26 cellular contexts compared by ENCODE assay signal in genomic region chr3:60120245-60120644, GRCh38.
DNase-seq lines count a peak whose midpoint lies in the region; ATAC-seq, FAIRE-seq and TF ChIP-seq lines count a peak whose summit lies in the region.
"Had no signal": no experiment of that assay in that cellular context is flagged by ENCODE, and none has a peak within 500 bp of the region (broad histone marks: within the 10 kb centered on the region; RNA-seq: fewer than 3 reads in every experiment).

No MANE protein-coding gene starts in this region.

- H3K9me3 Mint-ChIP-seq in neural progenitor cell = no peaks in the 10 kb centered on the region
- H3K9me3 Mint-ChIP-seq: CD14-positive monocyte; CD4-positive, alpha-beta T cell; CD8-positive, alpha-beta memory T cell had no signal

- no peaks in the 10 kb centered on the region for H3F3A ChIP-seq in neural progenitor cell (ENCODE audit: low read depth)

- TF ChIP-seq CTCF in HepG2 (CRISPR knock-in tag; IDR thresholded peaks at IDR 0.05) = no peak
- TF ChIP-seq CTCF in right lobe of liver (IDR thresholded peaks at IDR 0.05) = no peak
- no peak for TF ChIP-seq CTCF in K562 (IDR thresholded peaks at IDR 0.05 in 2 of 3, conservative IDR thresholded peaks at IDR 0.05 in 1 of 3; ENCODE audit: insufficient read depth in 2 of 3, low read depth in 1 of 3, low read length in 3 of 3)
- no peak for TF ChIP-seq CTCF in neural progenitor cell (IDR thresholded peaks at IDR 0.05)

- H3K9ac ChIP-seq in HepG2 (ENCODE audit: insufficient read depth, low read depth, low read length) (no peak overlapping the region), K562 (ENCODE audit: insufficient read depth in 1 of 2, low read depth in 2 of 2, low read length in 2 of 2) (no peak overlapping the region), neural progenitor cell (no peak overlapping the region)
- H3K9ac ChIP-seq: BLaER1 treated with 17β-estradiol and CSF1 and Interleukin-3, amounts not matched to agents 10 nM and 100 nM; GM23248 had no signal

- H3K36me3 ChIP-seq in HepG2 (replicated peaks in 1 of 2; ENCODE audit: control insufficient read depth in 1 of 2, insufficient read depth in 2 of 2, low read length in 2 of 2) (no peaks in the 10 kb centered on the region), right lobe of liver (no peaks in the 10 kb centered on the region), K562 (ENCODE audit: control insufficient read depth, insufficient read depth, low read length) (no peaks in the 10 kb centered on the region), neural progenitor cell (no peaks in the 10 kb centered on the region)
- H3K36me3 ChIP-seq: BE2C; BLaER1 treated with 17β-estradiol and CSF1 and Interleukin-3, amounts not matched to agents 10 nM and 100 nM had no signal

- no peak overlapping the region for H3K27ac ChIP-seq in HepG2 (ENCODE audit: extremely low read length, insufficient read depth, low read length)
- H3K27ac ChIP-seq in right lobe of liver = no peak overlapping the region
- H3K27ac ChIP-seq in K562 (ENCODE audit: extremely low read depth, low read depth, low read length) = no peak overlapping the region
- H3K27ac ChIP-seq in neural progenitor cell = no peak overlapping the region
- H3K27ac ChIP-seq: 22Rv1; BLaER1 treated with 17β-estradiol and CSF1 and Interleukin-3, amounts not matched to agents 10 nM and 100 nM; GM23248 had no signal

- H2AFZ ChIP-seq in HepG2 (ENCODE audit: low read length) = no peak overlapping the region
- no peak overlapping the region for H2AFZ ChIP-seq in K562 (ENCODE audit: low read depth, low read length)
- peak overlapping the region; percentile 44 for H2AFZ ChIP-seq in neural progenitor cell (replicated peaks)
- H2AFZ ChIP-seq: GM23248 had no signal

- no peaks in the 10 kb centered on the region for H3K79me2 ChIP-seq in HepG2 (ENCODE audit: insufficient read depth, low read length)
- H3K79me2 ChIP-seq in K562 (ENCODE audit: control insufficient read depth, insufficient read depth, low read length) = no peaks in the 10 kb centered on the region
- H3K79me2 ChIP-seq in neural progenitor cell (ENCODE audit: low read depth) = no peaks in the 10 kb centered on the region

- H3K27me3 ChIP-seq in HepG2 (ENCODE audit: control insufficient read depth in 1 of 2, insufficient read depth in 2 of 2, low read length in 2 of 2) (no peaks in the 10 kb centered on the region), right lobe of liver (no peaks in the 10 kb centered on the region), K562 (ENCODE audit: control insufficient read depth in 2 of 2, insufficient read depth in 2 of 2, low read length in 2 of 2) (no peaks in the 10 kb centered on the region), neural progenitor cell (no peaks in the 10 kb centered on the region)
- H3K27me3 ChIP-seq: BE2C; BLaER1 treated with 17β-estradiol and CSF1 and Interleukin-3, amounts not matched to agents 10 nM and 100 nM had no signal

- H3K27ac Mint-ChIP-seq in neural progenitor cell = no peak overlapping the region
- H3K27ac Mint-ChIP-seq: CD14-positive monocyte; CD4-positive, alpha-beta T cell; CD8-positive, alpha-beta memory T cell; HFFc6 had no signal

- H3K4me3 ChIP-seq in HepG2 (replicated peaks in 1 of 3; ENCODE audit: insufficient read depth in 1 of 3, low read depth in 2 of 3, low read length in 3 of 3) = no peak overlapping the region
- no peak overlapping the region for H3K4me3 ChIP-seq in right lobe of liver
- H3K4me3 ChIP-seq in K562 = no peak overlapping the region
- no peak overlapping the region for H3K4me3 ChIP-seq in neural progenitor cell
- H3K4me3 ChIP-seq: BLaER1 treated with 17β-estradiol and CSF1 and Interleukin-3, amounts not matched to agents 10 nM and 100 nM; GM23248; HAP-1 had no signal

- H3K27me3 Mint-ChIP-seq in neural progenitor cell (ENCODE audit: insufficient read depth, low read depth) = no peaks in the 10 kb centered on the region
- H3K27me3 Mint-ChIP-seq: CD4-positive, alpha-beta T cell; CD8-positive, alpha-beta memory T cell had no signal

- CTCF ChIA-PET in HepG2 (lab: Yijun Ruan, JAX; ENCODE audit: low intra/inter-chr PET ratio, low total read pairs) (no interaction called here), K562 (lab: Yijun Ruan, JAX; ENCODE audit: low intra/inter-chr PET ratio) (no interaction called here)

- no peaks in the 10 kb centered on the region for H3K36me3 Mint-ChIP-seq in neural progenitor cell
- H3K36me3 Mint-ChIP-seq: CD14-positive monocyte; CD8-positive, alpha-beta memory T cell had no signal

- POLR2A ChIA-PET in HepG2 (lab: Yijun Ruan, JAX) = no interaction called here
- POLR2A ChIA-PET in K562 (lab: Yijun Ruan, JAX) = no interaction called here

- BruUV-seq in HepG2 (replicated peaks; lab: Mats Ljungman, UMichigan) (no TSS peak), K562 (replicated peaks; lab: Mats Ljungman, UMichigan) (no TSS peak)

- intact Hi-C loops in HepG2 (cut with micrococcal nuclease; ENCODE audit: unreplicated experiment) (no loop called here), right lobe of liver (cut with DNase I) (no loop called here), K562 (cut with micrococcal nuclease) (no loop called here)

- in situ Hi-C loops in HepG2 (cut with HindIII; ENCODE audit: extremely low pct_ligation_motif_present, low pct_unique_long_range_greater_than_20kb) (no loop called here), K562 (cut with MboI) (loop anchor here (25.0 kb wide), 1 partner anchor 1142 kb away; the partner anchor contains the start of gene FHIT)

- H3K4me1 ChIP-seq in HepG2 (ENCODE audit: insufficient read depth, low read length) (no peaks in the 10 kb centered on the region), right lobe of liver (no peaks in the 10 kb centered on the region), K562 (replicated peaks in 1 of 2; ENCODE audit: control insufficient read depth in 2 of 2, insufficient read depth in 2 of 2, low read length in 2 of 2) (no peaks in the 10 kb centered on the region), neural progenitor cell (no peaks in the 10 kb centered on the region)
- H3K4me1 ChIP-seq: BE2C; BLaER1 treated with 17β-estradiol and CSF1 and Interleukin-3, amounts not matched to agents 10 nM and 100 nM had no signal

- TF ChIP-seq POLR2A in HepG2 (IDR thresholded peaks at IDR 0.05; ENCODE audit: insufficient read depth in 1 of 2, low read depth in 2 of 2, low read length in 2 of 2) = no peak
- no peak for TF ChIP-seq POLR2A in right lobe of liver (IDR thresholded peaks at IDR 0.05)
- TF ChIP-seq POLR2A in K562 (conservative IDR thresholded peaks at IDR 0.05) = no peak

- no peak for DNase-seq in HepG2 (ENCODE audit: low spot score)
- DNase-seq in right lobe of liver = no peak
- no peak for DNase-seq in K562 (ENCODE audit: extremely low read depth in 1 of 4, low spot score in 3 of 4)
- no peak for DNase-seq in neural progenitor cell (ENCODE audit: low spot score)
- DNase-seq in stimulated activated CD4-positive, alpha-beta T cell treated with anti-CD3 and anti-CD28 coated beads, Interleukin-4, amount 100 ng/mL, for 24 hours = no peak
- DNase-seq in activated CD4-positive, alpha-beta T cell treated with anti-CD3 and anti-CD28 coated beads, Interleukin-2, amount 50 U/mL, for 48 hours = no peak
- DNase-seq in central memory CD4-positive, alpha-beta T cell = no peak
- DNase-seq: ACHN; AML-193; BE2C; CD4-positive, alpha-beta T cell; CD8-positive, alpha-beta memory T cell; DMS 273 treated with DMSO at 0.1 percent for 48 hours; DMS79; GF-D8; GM23248; HFFc6 had no signal

- TF ChIP-seq EP300 in HepG2 (IDR thresholded peaks at IDR 0.05; ENCODE audit: low read depth in 2 of 2, low read length in 2 of 2) = no peak
- no peak for TF ChIP-seq EP300 in HepG2 (CRISPR knock-in tag; IDR thresholded peaks at IDR 0.05; ENCODE audit: borderline replicate concordance)
- TF ChIP-seq EP300 in K562 (IDR thresholded peaks at IDR 0.05; ENCODE audit: low read length) = no peak

- ATAC-seq in HepG2 (no peak), right lobe of liver (no peak), K562 (no peak)

- H4K20me1 ChIP-seq in HepG2 (ENCODE audit: insufficient read depth, low read length) (no peaks in the 10 kb centered on the region; the same call in 1 of the 2 replicates), K562 (replicated peaks; ENCODE audit: control insufficient read depth, insufficient read depth, low read length) (no peaks in the 10 kb centered on the region), neural progenitor cell (ENCODE audit: low read depth) (no peaks in the 10 kb centered on the region)
- H4K20me1 ChIP-seq: BLaER1 treated with 17β-estradiol and CSF1 and Interleukin-3, amounts not matched to agents 10 nM and 100 nM had no signal

- H3K4me3 Mint-ChIP-seq in neural progenitor cell = no peak overlapping the region
- H3K4me3 Mint-ChIP-seq: CD14-positive monocyte; CD4-positive, alpha-beta T cell; CD8-positive, alpha-beta memory T cell; HFFc6 had no signal

- H3K4me1 Mint-ChIP-seq in neural progenitor cell = peaks cover 6% of the 10 kb centered on the region
- H3K4me1 Mint-ChIP-seq: CD14-positive monocyte; CD8-positive, alpha-beta memory T cell had no signal

- 43% methylated on average over 3 of the region's 3 CpGs for WGBS in HepG2 (ENCODE audit: low lambda C conversion rate)
- 75% methylated on average over 3 of the region's 3 CpGs for WGBS in right lobe of liver (ENCODE audit: insufficient coverage, low coverage, low lambda C conversion rate, missing lambda C conversion rate)
- WGBS in K562 (ENCODE audit: insufficient coverage, low coverage, missing lambda C conversion rate) = 50% methylated on average over 3 of the region's 3 CpGs

- TF ChIP-seq RAD21 in HepG2 (CRISPR knock-in tag; IDR thresholded peaks at IDR 0.05) (no peak), K562 (CRISPR knock-in tag; conservative IDR thresholded peaks at IDR 0.05 in 1 of 2, IDR thresholded peaks at IDR 0.05 in 1 of 2) (no peak)

- no peaks in the 10 kb centered on the region for H3K9me3 ChIP-seq in HepG2 (ENCODE audit: low read length)
- no peaks in the 10 kb centered on the region for H3K9me3 ChIP-seq in right lobe of liver
- H3K9me3 ChIP-seq in K562 (replicated peaks; ENCODE audit: control insufficient read depth, insufficient read depth, low read depth, low read length) = no peaks in the 10 kb centered on the region
- no peaks in the 10 kb centered on the region for H3K9me3 ChIP-seq in neural progenitor cell (ENCODE audit: low read depth)
- H3K9me3 ChIP-seq: BE2C; BLaER1 treated with 17β-estradiol and CSF1 and Interleukin-3, amounts not matched to agents 10 nM and 100 nM; HAP-1 had no signal

- H3K4me2 ChIP-seq in HepG2 (ENCODE audit: low read depth, low read length) (no peak overlapping the region), K562 (ENCODE audit: insufficient read depth, low read length) (no peak overlapping the region), neural progenitor cell (no peak overlapping the region)
- H3K4me2 ChIP-seq: BLaER1 treated with 17β-estradiol and CSF1 and Interleukin-3, amounts not matched to agents 10 nM and 100 nM had no signal

- no peak for FAIRE-seq in HepG2 (lab: Jason Lieb, UNC)
- FAIRE-seq in K562 (lab: Jason Lieb, UNC) = no peak
- FAIRE-seq: A204.1, D721Med, GM12892, GM19239, H54 had no signal

- H3K9me1 ChIP-seq in K562 (ENCODE audit: control insufficient read depth, insufficient read depth, low read length) = no peaks in the 10 kb centered on the region

TF ChIP-seq in HepG2, 621 proteins besides CTCF, POLR2A, EP300 and RAD21 (continues in another document):
- no peak for TF ChIP-seq MEIS1 (CRISPR knock-in tag; IDR thresholded peaks at IDR 0.05; ENCODE audit: borderline replicate concordance)

TF ChIP-seq in K562, 482 proteins besides CTCF, POLR2A, EP300 and RAD21 (continues in another document):
- TF ChIP-seq ZNF316 (IDR thresholded peaks at IDR 0.05) = peak; percentile 74
- TF ChIP-seq HDAC3 (IDR thresholded peaks at IDR 0.05; ENCODE audit: borderline replicate concordance, partially characterized antibody) = no peak

Comparison
In these comparisons a context has a peak if more than half of its experiments do, and no peak if none do; other contexts are left out.
1. Of the 241 proteins assayed by ChIP-seq in both HepG2 and K562: peak only in HepG2: none; only in K562: MAFG; in both: MAFF and MAFK; in neither: 238.